ENCODE assay signal across 17 cellular contexts in genomic region chr20:38882600-38882999, GRCh38. TPM values are rescaled to one million over a fixed set of nuclear protein-coding genes. Genes with fewer than 3 reads are reported as not detected.
DNase-seq lines count a peak whose midpoint lies in the region; ATAC-seq, FAIRE-seq and TF ChIP-seq lines count a peak whose summit lies in the region.
"Had no signal": no experiment of that assay in that cellular context is flagged by ENCODE, and none has a peak within 500 bp of the region (broad histone marks: within the 10 kb centered on the region; RNA-seq: fewer than 3 reads in every experiment).

No MANE protein-coding gene starts in this region.

- H3K27me3 ChIP-seq in CD4-positive, CD25-positive, alpha-beta regulatory T cell (ENCODE audit: control insufficient read depth, insufficient read depth, low read length), result no peaks in the 10 kb centered on the region
- H3K27me3 ChIP-seq: ascending aorta, pancreas had no signal

- peaks cover 10% of the 10 kb centered on the region; the same call in 1 of the 3 replicates for H3K4me1 ChIP-seq in A549
- H3K4me1 ChIP-seq in CD4-positive, CD25-positive, alpha-beta regulatory T cell (ENCODE audit: control insufficient read depth, insufficient read depth, low read length, poor library complexity, severe bottlenecking), result peaks cover 22% of the 10 kb centered on the region
- H3K4me1 ChIP-seq: ascending aorta, gastroesophageal sphincter, pancreas had no signal

- H3K9me3 ChIP-seq in A549, result no peaks in the 10 kb centered on the region
- no peaks in the 10 kb centered on the region for H3K9me3 ChIP-seq in CD4-positive, CD25-positive, alpha-beta regulatory T cell (ENCODE audit: control insufficient read depth in 2 of 2, low read length in 2 of 2)
- H3K9me3 ChIP-seq: ascending aorta, gastroesophageal sphincter, pancreas, transverse colon had no signal

- no peak overlapping the region for H3K4me3 Mint-ChIP-seq in CD4-positive, CD25-positive, alpha-beta regulatory T cell
- H3K4me3 Mint-ChIP-seq in activated B cell treated with CpG ODN at 0.5 μM for 24 hours, result peak overlapping the region; percentile 6
- peak overlapping the region; percentile 45 to 56 for H3K4me3 Mint-ChIP-seq in effector memory CD8-positive, alpha-beta T cell

- peaks cover 10% of the 10 kb centered on the region for H3K36me3 Mint-ChIP-seq in CD4-positive, CD25-positive, alpha-beta regulatory T cell
- H3K36me3 Mint-ChIP-seq in activated B cell treated with CpG ODN at 0.5 μM for 24 hours (ENCODE audit: low read depth), result peaks cover 28% of the 10 kb centered on the region
- peaks cover 30% of the 10 kb centered on the region for H3K36me3 Mint-ChIP-seq in effector memory CD8-positive, alpha-beta T cell (ENCODE audit: insufficient read depth)

- intact Hi-C loops in activated B cell treated with CpG ODN at 0.5 μM for 24 hours (cut with micrococcal nuclease), result no loop called here

- no peaks in the 10 kb centered on the region for H3K27me3 Mint-ChIP-seq in CD4-positive, CD25-positive, alpha-beta regulatory T cell
- no peaks in the 10 kb centered on the region for H3K27me3 Mint-ChIP-seq in activated B cell treated with CpG ODN at 0.5 μM for 24 hours
- no peaks in the 10 kb centered on the region for H3K27me3 Mint-ChIP-seq in effector memory CD8-positive, alpha-beta T cell

- POLR2A ChIA-PET in A549 (lab: Yijun Ruan, JAX), result interaction anchor here (0.6 kb wide), 1 partner anchor 9 kb away, joined by 3 read pairs; no protein-coding TSS in a partner anchor
- POLR2A ChIA-PET in activated B cell treated with CpG ODN at 0.5 μM for 24 hours (lab: Charles Lee), result interaction anchor here (1.1 to 16.2 kb wide), 5 partner anchors 9 to 74 kb away, joined by 3 to 268 read pairs (median 62); partner anchors contain the start of gene PPP1R16B

- H3K4me2 ChIP-seq in A549, result no peak overlapping the region

- no peak overlapping the region for H3K4me3 ChIP-seq in A549
- H3K4me3 ChIP-seq in CD4-positive, CD25-positive, alpha-beta regulatory T cell (ENCODE audit: low read depth, low read length), result no peak overlapping the region
- H3K4me3 ChIP-seq: ascending aorta, gastroesophageal sphincter, pancreas, SK-N-MC, skin epidermis, transverse colon had no signal

- no peak for DNase-seq in A549 (ENCODE audit: low read depth in 1 of 2, low spot score in 1 of 2)
- no peak for DNase-seq in CD4-positive, CD25-positive, alpha-beta regulatory T cell
- no peak for DNase-seq in activated B cell treated with CpG ODN at 0.5 μM for 24 hours
- DNase-seq in effector memory CD8-positive, alpha-beta T cell, result no peak
- DNase-seq in DMS79 treated with DMSO at 0.1 percent for 48 hours (lab: John Stamatoyannopoulos, UW), result no peak
- no peak for DNase-seq in Kasumi-1 (lab: John Stamatoyannopoulos, UW)
- no peak for DNase-seq in DMS79 (lab: John Stamatoyannopoulos, UW)
- DNase-seq: activated CD8-positive, alpha-beta memory T cell treated with anti-CD3 and anti-CD28 coated beads, Interleukin-2, amount 50 U/mL, for 48 hours; stimulated activated CD4-positive, alpha-beta T cell treated with anti-CD3 and anti-CD28 coated beads, Interleukin-4, amount 100 ng/mL, for 4 hours; transverse colon had no signal

- peak overlapping the region in 2 of 3 donors; percentile 90 for H3K27ac Mint-ChIP-seq in CD4-positive, CD25-positive, alpha-beta regulatory T cell
- peak overlapping the region; percentile 91 for H3K27ac Mint-ChIP-seq in activated B cell treated with CpG ODN at 0.5 μM for 24 hours
- peak overlapping the region; percentile 87 to 95 for H3K27ac Mint-ChIP-seq in effector memory CD8-positive, alpha-beta T cell

- peaks cover 18 to 70% (median 50%) of the 10 kb centered on the region in 4 donors for H3K4me1 Mint-ChIP-seq in CD4-positive, CD25-positive, alpha-beta regulatory T cell
- H3K4me1 Mint-ChIP-seq in activated B cell treated with CpG ODN at 0.5 μM for 24 hours, result peaks cover 93% of the 10 kb centered on the region
- H3K4me1 Mint-ChIP-seq in effector memory CD8-positive, alpha-beta T cell (ENCODE audit: low read depth in 2 of 2), result peaks cover 55 to 72% of the 10 kb centered on the region in 2 donors

- ATAC-seq in A549 (no peak), activated B cell treated with CpG ODN at 0.5 μM for 24 hours (ENCODE audit: low read depth) (no peak), GM18511 (IDR thresholded peaks at IDR 0.05; ENCODE audit: unreplicated experiment) (no peak)
- ATAC-seq in CD4-positive, CD25-positive, alpha-beta regulatory T cell (ENCODE audit: low read depth in 2 of 2), result no peak
- no peak for ATAC-seq in effector memory CD8-positive, alpha-beta T cell (replicated peaks)
- ATAC-seq: gastroesophageal sphincter had no signal

- TF ChIP-seq EP300 in A549 (IDR thresholded peaks at IDR 0.05), result no peak

- FAIRE-seq in A549 (lab: Jason Lieb, UNC), result no peak
- FAIRE-seq: colon, pancreas had no signal

- H3K27ac ChIP-seq in A549, result no peak overlapping the region
- no peak overlapping the region for H3K27ac ChIP-seq in CD4-positive, CD25-positive, alpha-beta regulatory T cell (ENCODE audit: insufficient read depth, low read length, poor library complexity, severe bottlenecking)
- H3K27ac ChIP-seq: ascending aorta, gastroesophageal sphincter, pancreas, SK-N-MC, transverse colon had no signal

- H3K9me3 Mint-ChIP-seq in CD4-positive, CD25-positive, alpha-beta regulatory T cell, result peaks cover 0 to 2% (median 0%) of the 10 kb centered on the region in 7 donors
- H3K9me3 Mint-ChIP-seq in activated B cell treated with CpG ODN at 0.5 μM for 24 hours, result no peaks in the 10 kb centered on the region
- H3K9me3 Mint-ChIP-seq in effector memory CD8-positive, alpha-beta T cell, result no peaks in the 10 kb centered on the region

- WGBS in A549 (ENCODE audit: missing lambda C conversion rate), result 67% methylated on average over 2 of the region's 2 CpGs

- H3K36me3 ChIP-seq in CD4-positive, CD25-positive, alpha-beta regulatory T cell (ENCODE audit: control insufficient read depth, insufficient read depth, low read length), result peaks cover 2% of the 10 kb centered on the region
- H3K36me3 ChIP-seq: ascending aorta, gastroesophageal sphincter, pancreas, transverse colon had no signal

- CTCF ChIA-PET in A549 (lab: Yijun Ruan, JAX), result interaction anchor here (1.3 to 8.3 kb wide), 5 partner anchors 10 to 35 kb away, joined by 3 to 84 read pairs (median 5); no protein-coding TSS in a partner anchor
- CTCF ChIA-PET in activated B cell treated with CpG ODN at 0.5 μM for 24 hours (lab: Charles Lee), result interaction anchor here (1.0 to 6.3 kb wide), 4 partner anchors 10 to 76 kb away, joined by 3 to 48 read pairs (median 4); no protein-coding TSS in a partner anchor

- TF ChIP-seq CTCF in A549 (IDR thresholded peaks at IDR 0.05) (no peak), activated B cell treated with CpG ODN at 0.5 μM for 24 hours (IDR thresholded peaks at IDR 0.05) (no peak)

- no peak for TF ChIP-seq POLR2A in A549 (IDR thresholded peaks at IDR 0.05; ENCODE audit: low read length)

- TF ChIP-seq RAD21 in A549 (conservative IDR thresholded peaks at IDR 0.05 in 1 of 2, IDR thresholded peaks at IDR 0.05 in 1 of 2), result no peak

TF ChIP-seq in A549, 52 proteins besides CTCF, POLR2A, EP300 and RAD21:
- no peak for TF ChIP-seq JUNB (IDR thresholded peaks at IDR 0.05)
- no peak for TF ChIP-seq SMC3 (IDR thresholded peaks at IDR 0.05)
- TF ChIP-seq ZFP36 (IDR thresholded peaks at IDR 0.05; ENCODE audit: borderline replicate concordance, partially characterized antibody), result peak; percentile 96
- TF ChIP-seq NPAS2 (CRISPR knock-in tag; IDR thresholded peaks at IDR 0.05; ENCODE audit: borderline replicate concordance), result no peak
- TF ChIP-seq E2F6 (IDR thresholded peaks at IDR 0.05; ENCODE audit: borderline replicate concordance, low read depth), result no peak

RNA-seq across cellular contexts. Expression of gene FAM83D, which starts 43.6 kb away (rescaled TPM):
- polyA plus RNA-seq in A549 (2011; rRNA removed) (53.5 and 57.1 TPM in 2 replicates), A549 (2017; fragmentation: RNase III; extraction: RNeasy Plus Mini Kit Qiagen cat#74134 plus additional on column Dnase treatment) (53.4 to 59.5 TPM (median 58.3 TPM) in 3 replicates)
- 71.4 and 81.1 TPM in 2 replicates for polyA plus RNA-seq in A549 (2012; cell fraction: cytosol; rRNA removed)
- 79.7 and 80.4 TPM in 2 replicates for polyA plus RNA-seq in A549 (2012; cell fraction: nucleus; rRNA removed)
- polyA minus RNA-seq in A549 (2011; rRNA and poly(A)+ RNA removed), result 36.8 and 39.8 TPM in 2 replicates
- 8.6 TPM for total RNA-seq in CD4-positive, CD25-positive, alpha-beta regulatory T cell
- 1 to 10 TPM in 2 of 4 donors, under 1 TPM in 2; 0.20 to 1.8 (median 1.1) TPM for polyA plus RNA-seq in CD4-positive, CD25-positive, alpha-beta regulatory T cell
- total RNA-seq in activated B cell treated with CpG ODN at 0.5 μM for 24 hours, result 0.93 and 1.2 TPM in 2 replicates

Comparison
In these comparisons a context has a peak if more than half of its experiments do, and no peak if none do; other contexts are left out.
1. H3K4me3 Mint-ChIP-seq: peak in activated B cell treated with CpG ODN at 0.5 μM for 24 hours (single experiment) and effector memory CD8-positive, alpha-beta T cell (2 of 2); none in CD4-positive, CD25-positive, alpha-beta regulatory T cell (0 of 4).
2. Peak in every context shown above with its lines, with median percentiles within 50 percentile points of each other: H3K27ac Mint-ChIP-seq.